In genomic region chr2:1101982-1102381, GRCh38 we compare ENCODE assay signal across 1 cellular context.
TF ChIP-seq lines count a peak whose summit lies in the region.

No MANE protein-coding gene starts in this region.

TF ChIP-seq in K562, 482 proteins besides CTCF, POLR2A, EP300 and RAD21:
- TF ChIP-seq BRF2 (IDR thresholded peaks at IDR 0.05; ENCODE audit: borderline replicate concordance, insufficient read depth, insufficient read length): no peak
- TF ChIP-seq POLR2AphosphoS5 (IDR thresholded peaks at IDR 0.05; ENCODE audit: control insufficient read depth, insufficient read depth, low read depth, low read length): no peak
- TF ChIP-seq ATF3 (IDR thresholded peaks at IDR 0.05): no peak
- no peak for TF ChIP-seq ATF3 (CRISPR knock-in tag; conservative IDR thresholded peaks at IDR 0.05)
- no peak for TF ChIP-seq MEIS2 (IDR thresholded peaks at IDR 0.05; ENCODE audit: partially characterized antibody)
- TF ChIP-seq HSF4 (CRISPR knock-in tag; IDR thresholded peaks at IDR 0.05; ENCODE audit: borderline replicate concordance): no peak
- no peak for TF ChIP-seq RHOXF2B (CRISPR knock-in tag; conservative IDR thresholded peaks at IDR 0.05)
- TF ChIP-seq ZNF324 (CRISPR knock-in tag; IDR thresholded peaks at IDR 0.05): no peak
- no peak for TF ChIP-seq ZBTB33 (CRISPR knock-in tag; IDR thresholded peaks at IDR 0.05)
- no peak for TF ChIP-seq CBX2 (IDR thresholded peaks at IDR 0.05; ENCODE audit: insufficient read depth, low read length, poor library complexity, severe bottlenecking)
- TF ChIP-seq POLR3A (IDR thresholded peaks at IDR 0.05; ENCODE audit: borderline replicate concordance, extremely low read depth, insufficient read depth, insufficient read length): no peak
- no peak for TF ChIP-seq KDM1A (IDR thresholded peaks at IDR 0.05)
- TF ChIP-seq, protein P1, sequence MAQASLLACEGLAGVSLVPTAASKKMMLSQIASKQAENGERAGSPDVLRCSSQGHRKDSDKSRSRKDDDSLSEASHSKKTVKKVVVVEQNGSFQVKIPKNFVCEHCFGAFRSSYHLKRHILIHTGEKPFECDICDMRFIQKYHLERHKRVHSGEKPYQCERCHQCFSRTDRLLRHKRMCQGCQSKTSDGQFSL (CRISPR knock-in tag; IDR thresholded peaks at IDR 0.05): no peak
- TF ChIP-seq, protein P1 (tag; IDR thresholded peaks at IDR 0.05): no peak
- no peak for TF ChIP-seq MECOM (CRISPR knock-in tag; IDR thresholded peaks at IDR 0.05)
- no peak for TF ChIP-seq YBX1 (IDR thresholded peaks at IDR 0.05)
- TF ChIP-seq CBX1 (IDR thresholded peaks at IDR 0.05; ENCODE audit: low read depth): no peak
- no peak for TF ChIP-seq IFI16 (CRISPR knock-in tag; IDR thresholded peaks at IDR 0.05)
- TF ChIP-seq ZNF717 (CRISPR knock-in tag; IDR thresholded peaks at IDR 0.05): no peak
- TF ChIP-seq TFAM (CRISPR knock-in tag; conservative IDR thresholded peaks at IDR 0.05): no peak
- TF ChIP-seq YY1 (IDR thresholded peaks at IDR 0.05; ENCODE audit: borderline replicate concordance in 1 of 3, control insufficient read depth in 1 of 3, extremely low read depth in 1 of 3, insufficient read depth in 3 of 3, insufficient read length in 1 of 3, insufficient replicate concordance in 2 of 3, low read depth in 1 of 3, low read length in 2 of 3): no peak
- TF ChIP-seq, protein P2, sequence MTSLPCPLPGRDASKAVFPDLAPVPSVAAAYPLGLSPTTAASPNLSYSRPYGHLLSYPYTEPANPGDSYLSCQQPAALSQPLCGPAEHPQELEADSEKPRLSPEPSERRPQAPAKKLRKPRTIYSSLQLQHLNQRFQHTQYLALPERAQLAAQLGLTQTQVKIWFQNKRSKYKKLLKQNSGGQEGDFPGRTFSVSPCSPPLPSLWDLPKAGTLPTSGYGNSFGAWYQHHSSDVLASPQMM (CRISPR knock-in tag; IDR thresholded peaks at IDR 0.05): no peak
TF ChIP-seq in K562: peak in this region for 0.
